ENCODE assay signal across 10 cellular contexts in the genomic region with DNA sequence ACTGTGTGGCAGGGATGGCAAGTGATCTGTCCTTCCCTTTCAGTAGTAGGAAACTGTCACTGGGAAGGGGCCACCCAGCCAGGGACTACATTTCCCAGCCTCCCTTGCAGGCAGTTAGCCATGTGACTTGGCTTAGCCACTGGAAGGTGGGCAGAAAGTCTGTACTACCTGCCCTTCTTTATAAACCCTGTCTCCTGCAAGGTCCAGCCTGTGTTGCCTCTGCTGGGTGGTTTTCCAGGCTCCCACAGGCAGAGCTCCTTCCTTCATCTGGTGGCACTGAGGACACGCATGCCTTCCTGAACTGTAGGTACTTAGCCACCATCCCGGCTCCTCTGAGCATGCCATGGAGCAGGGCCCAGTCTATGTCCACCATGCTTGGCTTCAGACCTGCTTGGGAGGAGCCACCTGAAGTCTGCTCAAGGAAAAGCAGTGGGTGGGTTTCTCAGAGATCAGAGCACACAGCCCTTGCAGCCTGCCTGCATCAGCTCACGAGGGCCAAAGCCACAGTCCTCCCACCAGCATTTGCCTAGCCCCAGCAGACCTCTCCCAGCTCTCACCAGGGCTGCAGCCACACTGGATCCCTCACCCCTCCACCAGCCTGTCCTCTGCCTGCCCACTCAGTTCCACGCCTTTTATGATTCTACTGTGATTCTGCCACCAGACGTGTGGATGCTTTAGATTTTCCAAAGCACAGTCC. TPM values are rescaled to one million over a fixed set of nuclear protein-coding genes. Genes with fewer than 3 reads are reported as not detected.
DNase-seq lines count a peak whose midpoint lies in the region; ATAC-seq, FAIRE-seq and TF ChIP-seq lines count a peak whose summit lies in the region.
"Had no signal": no experiment of that assay in that cellular context is flagged by ENCODE, and none has a peak within 500 bp of the region (broad histone marks: within the 10 kb centered on the region; RNA-seq: fewer than 3 reads in every experiment).

No MANE protein-coding gene starts in this region.

- no peaks in the 10 kb centered on the region for H3K27me3 ChIP-seq in CD8-positive, alpha-beta T cell (ENCODE audit: insufficient read depth, low read length)
- H3K27me3 ChIP-seq in endothelial cell of umbilical vein (ENCODE audit: control insufficient read depth in 2 of 2, insufficient read depth in 2 of 2, low read length in 2 of 2), result no peaks in the 10 kb centered on the region
- no peaks in the 10 kb centered on the region for H3K27me3 ChIP-seq in right atrium auricular region
- H3K27me3 ChIP-seq: foreskin keratinocyte, Peyer's patch had no signal

- BruUV-seq in endothelial cell of umbilical vein (replicated peaks; lab: Mats Ljungman, UMichigan), result no TSS peak

- H3K9me3 Mint-ChIP-seq in CD8-positive, alpha-beta T cell, result no peaks in the 10 kb centered on the region

- H3K4me1 Mint-ChIP-seq in CD8-positive, alpha-beta T cell (ENCODE audit: low read depth), result no peaks in the 10 kb centered on the region

- no peak overlapping the region for H3K4me2 ChIP-seq in endothelial cell of umbilical vein (ENCODE audit: insufficient read depth, low read length)

- no peak for DNase-seq in CD8-positive, alpha-beta T cell
- DNase-seq in endothelial cell of umbilical vein (ENCODE audit: low read depth, low spot score), result no peak
- DNase-seq in NCI-H510A (lab: John Stamatoyannopoulos, UW), result no peak
- no peak for DNase-seq in right atrium auricular region (ENCODE audit: low spot score)
- no peak for DNase-seq in NCI-H187 treated with DMSO at 0.1 percent for 48 hours (lab: John Stamatoyannopoulos, UW)

- H3K27ac ChIP-seq in CD8-positive, alpha-beta T cell (ENCODE audit: low read depth, low read length), result no peak overlapping the region
- no peak overlapping the region for H3K27ac ChIP-seq in endothelial cell of umbilical vein (ENCODE audit: insufficient read depth, low read depth, low read length)
- H3K27ac ChIP-seq in right atrium auricular region, result no peak overlapping the region
- H3K27ac ChIP-seq: foreskin keratinocyte, Peyer's patch had no signal

- H3K4me3 ChIP-seq in CD8-positive, alpha-beta T cell (ENCODE audit: low read depth, low read length), result no peak overlapping the region
- H3K4me3 ChIP-seq in endothelial cell of umbilical vein (replicated peaks in 1 of 3; ENCODE audit: insufficient read depth in 1 of 3, low read depth in 1 of 3, low read length in 3 of 3) (no peak overlapping the region), right atrium auricular region (no peak overlapping the region)
- H3K4me3 ChIP-seq: Peyer's patch had no signal

- CTCF ChIA-PET in CD8-positive, alpha-beta T cell (lab: Charles Lee), result interaction anchor here (1.0 kb wide), 1 partner anchor 240 kb away, joined by 4 read pairs; no protein-coding TSS in a partner anchor
- CTCF ChIA-PET in endothelial cell of umbilical vein (lab: Charles Lee), result interaction anchor here (1.1 kb wide), 1 partner anchor 17 kb away, joined by 3 read pairs; no protein-coding TSS in a partner anchor

- no peaks in the 10 kb centered on the region for H3K9me3 ChIP-seq in CD8-positive, alpha-beta T cell (ENCODE audit: low read length)
- H3K9me3 ChIP-seq in endothelial cell of umbilical vein (replicated peaks; ENCODE audit: control insufficient read depth, insufficient read depth, low read length) (no peaks in the 10 kb centered on the region), right atrium auricular region (no peaks in the 10 kb centered on the region)
- H3K9me3 ChIP-seq: Peyer's patch had no signal

- intact Hi-C loops in CD8-positive, alpha-beta T cell (cut with DNase I, micrococcal nuclease), result loop anchor here in 1 of 2 experiments (10.0 kb wide), 1 partner anchor 344 kb away; no protein-coding TSS in a partner anchor
- intact Hi-C loops in endothelial cell of umbilical vein (cut with micrococcal nuclease), result no loop called here

- H3K4me3 Mint-ChIP-seq in CD8-positive, alpha-beta T cell, result no peak overlapping the region

- no peaks in the 10 kb centered on the region for H4K20me1 ChIP-seq in endothelial cell of umbilical vein (replicated peaks; ENCODE audit: control insufficient read depth, extremely low read depth, insufficient read depth, low read length)

- H3K36me3 Mint-ChIP-seq in CD8-positive, alpha-beta T cell, result no peaks in the 10 kb centered on the region

- no peak for TF ChIP-seq POLR2A in endothelial cell of umbilical vein (IDR thresholded peaks at IDR 0.05; ENCODE audit: low read depth, low read length)

- H3K4me1 ChIP-seq in CD8-positive, alpha-beta T cell (ENCODE audit: insufficient read depth, low read length), result no peaks in the 10 kb centered on the region
- H3K4me1 ChIP-seq in endothelial cell of umbilical vein (ENCODE audit: control insufficient read depth, extremely low read depth, insufficient read depth, low read length), result peaks cover 17% of the 10 kb centered on the region
- peaks cover 0 to 54% of the 10 kb centered on the region in 2 donors for H3K4me1 ChIP-seq in right atrium auricular region
- H3K4me1 ChIP-seq: Peyer's patch had no signal

- peak; percentile 36 for ATAC-seq in CD8-positive, alpha-beta T cell
- ATAC-seq in GM18868 (IDR thresholded peaks at IDR 0.05; ENCODE audit: unreplicated experiment) (peak; percentile 80), HG03565 (IDR thresholded peaks at IDR 0.05; ENCODE audit: unreplicated experiment) (peak; percentile 50), HG03520 (IDR thresholded peaks at IDR 0.05; ENCODE audit: unreplicated experiment) (no peak)

- dilution Hi-C loops in endothelial cell of umbilical vein (cut with MboI; ENCODE audit: extremely low pct_ligation_motif_present, low sequenced_read_pairs), result no loop called here

- no peak overlapping the region for H2AFZ ChIP-seq in endothelial cell of umbilical vein (ENCODE audit: low read depth, low read length)

- no peak overlapping the region for H3K9ac ChIP-seq in endothelial cell of umbilical vein (replicated peaks; ENCODE audit: extremely low read depth, insufficient read depth, low read length)

- no peaks in the 10 kb centered on the region for H3K27me3 Mint-ChIP-seq in CD8-positive, alpha-beta T cell (ENCODE audit: low read depth)

- TF ChIP-seq CTCF in CD8-positive, alpha-beta T cell (IDR thresholded peaks at IDR 0.05), result no peak
- TF ChIP-seq CTCF in endothelial cell of umbilical vein (IDR thresholded peaks at IDR 0.05; ENCODE audit: extremely low read depth in 1 of 2, insufficient read depth in 1 of 2, low read depth in 1 of 2, low read length in 2 of 2) (no peak), right atrium auricular region (IDR thresholded peaks at IDR 0.05) (no peak)

- H3K27ac Mint-ChIP-seq in CD8-positive, alpha-beta T cell, result no peak overlapping the region

- no peaks in the 10 kb centered on the region for H3K36me3 ChIP-seq in CD8-positive, alpha-beta T cell (ENCODE audit: insufficient read depth, low read length)
- H3K36me3 ChIP-seq in endothelial cell of umbilical vein (ENCODE audit: control insufficient read depth in 2 of 2, extremely low read depth in 1 of 2, insufficient read depth in 2 of 2, low read length in 2 of 2) (peaks cover 0 to 8% of the 10 kb centered on the region in 2 experiments), right atrium auricular region (peaks cover 26% of the 10 kb centered on the region)

- H3K79me2 ChIP-seq in endothelial cell of umbilical vein (ENCODE audit: control insufficient read depth, insufficient read depth, low read length), result no peaks in the 10 kb centered on the region

- H3K9me1 ChIP-seq in endothelial cell of umbilical vein (replicated peaks; ENCODE audit: control insufficient read depth, extremely low read depth, insufficient read depth, low read length), result no peaks in the 10 kb centered on the region

- POLR2A ChIA-PET in CD8-positive, alpha-beta T cell (lab: Charles Lee), result no interaction called here
- POLR2A ChIA-PET in endothelial cell of umbilical vein (lab: Charles Lee), result no interaction called here

- peak; percentile 70 for FAIRE-seq in endothelial cell of umbilical vein (lab: Jason Lieb, UNC)

TF ChIP-seq in endothelial cell of umbilical vein, 7 proteins besides CTCF, POLR2A, EP300 and RAD21:
- no peak for TF ChIP-seq MAX (IDR thresholded peaks at IDR 0.05; ENCODE audit: insufficient read depth, insufficient read length)
- TF ChIP-seq EZH2 (IDR thresholded peaks at IDR 0.05; ENCODE audit: borderline replicate concordance, low read depth, low read length, severe bottlenecking), result no peak
- TF ChIP-seq MYC (IDR thresholded peaks at IDR 0.05; ENCODE audit: low read depth, low read length), result no peak
- no peak for TF ChIP-seq POLR2AphosphoS5 (IDR thresholded peaks at IDR 0.05; ENCODE audit: insufficient read depth, low read depth, low read length)
- TF ChIP-seq JUN (IDR thresholded peaks at IDR 0.05; ENCODE audit: borderline replicate concordance, insufficient read depth, insufficient read length, low read depth), result no peak
- no peak for TF ChIP-seq GATA2 (IDR thresholded peaks at IDR 0.05; ENCODE audit: insufficient read depth, insufficient read length, low read depth, low read length)
- no peak for TF ChIP-seq FOS (IDR thresholded peaks at IDR 0.05; ENCODE audit: borderline replicate concordance, insufficient read depth, low read length)

RNA-seq across cellular contexts. Expression of gene SLC25A51, which starts 16.7 kb away (rescaled TPM):
- total RNA-seq in CD8-positive, alpha-beta T cell, result 10 to 100 TPM; 14.7 to 15.2 TPM
- 36.2 and 38.3 TPM in 2 replicates for total RNA-seq in endothelial cell of umbilical vein
- 14.8 and 15.4 TPM in 2 replicates for polyA plus RNA-seq in endothelial cell of umbilical vein
- 17.0 and 17.2 TPM in 2 replicates for polyA plus RNA-seq in endothelial cell of umbilical vein (2011; cell fraction: cytosol; rRNA removed)
- 13.2 and 17.7 TPM in 2 replicates for polyA plus RNA-seq in endothelial cell of umbilical vein (2011; cell fraction: nucleus; rRNA removed)
- 14.1 and 21.7 TPM in 2 replicates for polyA plus RNA-seq in endothelial cell of umbilical vein (2012)
- polyA minus RNA-seq in endothelial cell of umbilical vein, result 62.4 and 62.5 TPM in 2 replicates
- 19.7 TPM for polyA minus RNA-seq in endothelial cell of umbilical vein (2011; cell fraction: cytosol; rRNA and poly(A)+ RNA removed)
- polyA minus RNA-seq in endothelial cell of umbilical vein (2011; cell fraction: nucleus; rRNA and poly(A)+ RNA removed), result 23.3 and 28.9 TPM in 2 replicates
- total RNA-seq in right atrium auricular region, result 10 to 100 TPM; 23.5 to 27.1 TPM
